In the genomic region with DNA sequence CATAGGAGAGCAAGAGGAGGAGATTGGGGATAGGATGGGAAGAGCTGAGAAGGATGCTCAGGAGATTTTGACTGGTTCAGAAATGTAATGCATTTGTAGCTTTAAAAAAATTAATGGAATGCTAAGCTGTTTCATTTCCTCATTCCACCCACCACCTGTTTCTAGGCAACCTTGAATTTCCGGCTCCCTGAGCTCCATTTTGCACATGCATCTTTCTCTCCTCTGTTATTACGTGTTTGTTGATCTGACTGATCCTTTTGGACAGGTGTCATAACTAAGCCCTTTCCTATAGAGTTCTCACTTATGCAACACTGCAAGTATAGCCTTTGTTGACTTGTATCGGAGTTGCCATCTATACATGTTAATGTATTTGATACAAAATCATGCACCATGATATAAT, we compare ENCODE assay signal across 14 cellular contexts. TPM values are rescaled to one million over a fixed set of nuclear protein-coding genes. Genes with fewer than 3 reads are reported as not detected.
DNase-seq lines count a peak whose midpoint lies in the region; ATAC-seq and TF ChIP-seq lines count a peak whose summit lies in the region.
"Had no signal": no experiment of that assay in that cellular context is flagged by ENCODE, and none has a peak within 500 bp of the region (broad histone marks: within the 10 kb centered on the region; RNA-seq: fewer than 3 reads in every experiment).

No MANE protein-coding gene starts in this region.

- no peak overlapping the region for H3K4me2 ChIP-seq in hepatocyte

- H3K9me2 ChIP-seq in hepatocyte (replicated peaks; ENCODE audit: insufficient read depth): no peaks in the 10 kb centered on the region

- H3K36me3 Mint-ChIP-seq in endodermal cell (ENCODE audit: low read depth) (peaks cover 2% of the 10 kb centered on the region), natural killer cell (no peaks in the 10 kb centered on the region)
- H3K36me3 Mint-ChIP-seq: activated naive CD4-positive, alpha-beta T cell treated with anti-CD3 and anti-CD28 coated beads, Interleukin-2, amount 50 U/mL, for 72 hours; mesothelial cell of epicardium had no signal

- no peaks in the 10 kb centered on the region for H4K20me1 ChIP-seq in hepatocyte (ENCODE audit: insufficient read depth, poor library complexity, severe bottlenecking)

- DNase-seq in NCI-H748 (lab: John Stamatoyannopoulos, UW; ENCODE audit: unreplicated experiment) (peak; percentile 26), NCI-H748 treated with DMSO at 0.1 percent for 48 hours (lab: John Stamatoyannopoulos, UW) (no peak), NCI-H1417 (lab: John Stamatoyannopoulos, UW) (peak in 2 of 3 experiments; percentile 25 to 66), endodermal cell (no peak), ureter (ENCODE audit: low spot score) (peak; percentile 50), substantia nigra (lab: John Stamatoyannopoulos, UW) (no peak), hepatocyte (ENCODE audit: low spot score) (no peak), natural killer cell (no peak)
- DNase-seq: activated CD4-positive, alpha-beta T cell treated with anti-CD3 and anti-CD28 coated beads for 1 hour had no signal

- no peak for ATAC-seq in natural killer cell
- ATAC-seq: activated naive CD4-positive, alpha-beta T cell treated with anti-CD3 and anti-CD28 coated beads, Interleukin-2, amount 50 U/mL, for 72 hours had no signal

- no peak overlapping the region for H3K27ac Mint-ChIP-seq in endodermal cell
- no peak overlapping the region for H3K27ac Mint-ChIP-seq in natural killer cell
- H3K27ac Mint-ChIP-seq: activated naive CD4-positive, alpha-beta T cell treated with anti-CD3 and anti-CD28 coated beads, Interleukin-2, amount 50 U/mL, for 72 hours; mesothelial cell of epicardium had no signal

- H3K4me3 ChIP-seq in endodermal cell (ENCODE audit: low read length) (no peak overlapping the region), hepatocyte (no peak overlapping the region)
- H3K4me3 ChIP-seq: skin epidermis had no signal

- WGBS in endodermal cell (ENCODE audit: insufficient coverage in 1 of 2, insufficient read length in 1 of 2), 2 experiments: 91 to 94% methylated on average over 2 of the region's 3 CpGs
- WGBS in hepatocyte (ENCODE audit: low lambda C conversion rate, missing lambda C conversion rate): 72% methylated on average over 3 of the region's 3 CpGs

- no peaks in the 10 kb centered on the region for H3K4me1 ChIP-seq in endodermal cell (ENCODE audit: control insufficient read depth, insufficient read depth, low read length)
- no peaks in the 10 kb centered on the region for H3K4me1 ChIP-seq in hepatocyte (ENCODE audit: insufficient read depth)

- no peaks in the 10 kb centered on the region for H3K27me3 ChIP-seq in endodermal cell (ENCODE audit: control insufficient read depth, insufficient read depth, low read length, poor library complexity, severe bottlenecking)
- H3K27me3 ChIP-seq in hepatocyte: no peaks in the 10 kb centered on the region

- intact Hi-C loops in natural killer cell (cut with micrococcal nuclease): no loop called here

- H3K9ac ChIP-seq in endodermal cell (ENCODE audit: extremely low read depth, low read length, poor library complexity, severe bottlenecking): no peak overlapping the region

- H3K27me3 Mint-ChIP-seq in endodermal cell (ENCODE audit: insufficient read depth): no peaks in the 10 kb centered on the region
- peaks cover 6 to 13% of the 10 kb centered on the region in 2 donors for H3K27me3 Mint-ChIP-seq in natural killer cell (ENCODE audit: low read depth in 2 of 2)

- H3K9me3 ChIP-seq in endodermal cell (ENCODE audit: control insufficient read depth, low read length) (no peaks in the 10 kb centered on the region), hepatocyte (ENCODE audit: low read depth) (no peaks in the 10 kb centered on the region)

- H3K36me3 ChIP-seq in endodermal cell (ENCODE audit: control insufficient read depth, insufficient read depth, low read length) (no peaks in the 10 kb centered on the region), hepatocyte (replicated peaks; ENCODE audit: insufficient read depth, low read depth) (no peaks in the 10 kb centered on the region)

- H2AFZ ChIP-seq in hepatocyte: no peak overlapping the region

- H3K9me3 Mint-ChIP-seq in endodermal cell: peaks cover 18% of the 10 kb centered on the region
- no peaks in the 10 kb centered on the region for H3K9me3 Mint-ChIP-seq in natural killer cell
- H3K9me3 Mint-ChIP-seq: activated naive CD4-positive, alpha-beta T cell treated with anti-CD3 and anti-CD28 coated beads, Interleukin-2, amount 50 U/mL, for 72 hours had no signal

- TF ChIP-seq CTCF in endodermal cell (conservative IDR thresholded peaks at IDR 0.05): no peak
- no peak for TF ChIP-seq CTCF in hepatocyte (IDR thresholded peaks at IDR 0.05; ENCODE audit: poor library complexity)
- no peak for TF ChIP-seq CTCF in natural killer cell (IDR thresholded peaks at IDR 0.05)

- H3K27ac ChIP-seq in endodermal cell (ENCODE audit: low read depth, low read length): peak overlapping the region; percentile 58
- H3K27ac ChIP-seq in substantia nigra (ENCODE audit: low read depth, low read length, poor library complexity, severe bottlenecking): no peak overlapping the region
- H3K27ac ChIP-seq in hepatocyte: no peak overlapping the region
- H3K27ac ChIP-seq: skin epidermis had no signal

- no peaks in the 10 kb centered on the region for H3K79me2 ChIP-seq in hepatocyte

- no peaks in the 10 kb centered on the region for H3K4me1 Mint-ChIP-seq in endodermal cell
- H3K4me1 Mint-ChIP-seq in natural killer cell: no peaks in the 10 kb centered on the region

- no peak overlapping the region for H3K4me3 Mint-ChIP-seq in endodermal cell
- no peak overlapping the region for H3K4me3 Mint-ChIP-seq in natural killer cell
- H3K4me3 Mint-ChIP-seq: mesothelial cell of epicardium had no signal

RNA-seq across cellular contexts. Expression of a gene that starts 4.3 kb away (rescaled TPM):
- total RNA-seq in endodermal cell: not detected
- 0.28 TPM for polyA plus RNA-seq in endodermal cell (2013, experiment 1 of 2)
- polyA plus RNA-seq in endodermal cell (2013, experiment 2 of 2): 0.17 TPM
- total RNA-seq in ureter: 0.21 TPM
- total RNA-seq in hepatocyte: 0.24 TPM in 1 of 2 replicates, not detected in the other
- polyA plus RNA-seq in hepatocyte: 0.06 TPM in 1 of 2 replicates, not detected in the other
- total RNA-seq in natural killer cell: not detected
- total RNA-seq: activated naive CD4-positive, alpha-beta T cell treated with anti-CD3 and anti-CD28 coated beads, Interleukin-2, amount 50 U/mL, for 72 hours; epithelial cell of proximal tubule; mesothelial cell of epicardium had no signal

RNA-seq across cellular contexts. Expression of a gene that starts 40.1 kb away (rescaled TPM):
- total RNA-seq in endodermal cell (1 to 10 TPM; 1.4 to 3.7 TPM), ureter (not detected), hepatocyte (1.9 and 2.1 TPM in 2 replicates), natural killer cell (not detected)
- polyA plus RNA-seq in endodermal cell (2013, experiment 1 of 2): 294 TPM
- 279 TPM for polyA plus RNA-seq in endodermal cell (2013, experiment 2 of 2)
- polyA plus RNA-seq in hepatocyte: 0.51 and 1.9 TPM in 2 replicates
- total RNA-seq: H4 had no signal

RNA-seq across cellular contexts. Expression of a gene that starts 47.3 kb away (rescaled TPM):
- total RNA-seq in endodermal cell (1 to 10 TPM; 5.2 to 6.7 TPM), ureter (50.2 TPM), hepatocyte (14.6 and 20.7 TPM in 2 replicates), natural killer cell (under 1 TPM in 2 of 3 donors, not detected in 1; 0.42 to 0.90 TPM)
- 9.5 TPM for polyA plus RNA-seq in endodermal cell (2013, experiment 1 of 2)
- 7.5 TPM for polyA plus RNA-seq in endodermal cell (2013, experiment 2 of 2)
- polyA plus RNA-seq in hepatocyte: 9.3 and 16.3 TPM in 2 replicates

Comparison
In these comparisons a context has a peak if more than half of its experiments do, and no peak if none do; other contexts are left out.
1. DNase-seq: peak in NCI-H748 (single experiment), NCI-H1417 (2 of 3) and ureter (single experiment); none in NCI-H748 treated with DMSO at 0.1 percent for 48 hours (single experiment), endodermal cell (single experiment), substantia nigra (0 of 49), hepatocyte (single experiment) and natural killer cell (single experiment).